1 cellular context compared by ENCODE assay signal in the genomic region with DNA sequence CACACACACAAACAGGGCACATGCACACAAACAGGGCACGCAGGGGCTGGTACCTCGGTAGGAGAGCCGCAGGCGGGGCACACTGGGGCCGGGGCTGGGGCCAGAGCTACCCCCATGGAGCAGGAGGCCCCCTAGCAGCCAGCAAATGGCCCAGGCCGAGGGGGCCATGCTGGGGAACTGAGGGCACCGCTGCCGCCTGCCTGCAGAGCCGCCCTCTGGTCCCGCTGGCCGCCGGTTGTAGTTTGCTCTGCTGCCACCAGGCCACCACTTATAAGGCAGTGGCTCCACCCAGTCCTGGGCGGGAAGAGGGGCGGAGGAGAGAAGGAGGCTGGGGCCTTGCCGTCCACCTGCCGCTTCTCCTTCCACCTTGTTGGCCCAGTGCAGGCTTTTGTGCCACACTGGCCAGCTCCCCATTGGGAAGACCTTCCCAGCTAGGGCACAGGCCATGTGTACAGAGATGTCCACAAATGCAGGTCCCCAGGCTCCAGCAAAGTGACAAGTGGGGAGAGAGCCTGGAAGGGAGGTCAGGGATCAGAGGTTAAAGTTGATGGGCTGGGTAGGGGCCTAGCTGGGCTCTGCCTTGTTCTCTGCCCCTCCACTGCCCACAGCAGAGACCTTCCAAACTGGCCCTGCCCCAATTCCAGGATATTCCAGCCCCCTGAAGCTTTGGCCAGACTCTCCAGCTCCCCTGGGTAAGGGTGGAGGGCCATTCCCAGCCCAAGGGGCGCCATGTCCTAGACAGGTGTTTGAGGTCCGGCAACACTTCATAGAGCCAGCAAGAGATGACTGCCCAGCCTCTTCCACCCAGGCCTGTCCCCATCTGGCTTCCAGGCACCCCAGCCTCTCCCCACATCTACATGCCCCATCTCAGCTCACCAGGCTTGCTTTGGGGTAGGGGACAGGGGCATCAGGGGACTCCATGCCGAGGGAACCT.
A peak's percentile ranks its signal among the peaks of the same experiment; 100 is the strongest.
TF ChIP-seq lines count a peak whose summit lies in the region.

TSS of gene SEMA3G (minus strand) at position 244 of the 934 bp plus-strand sequence. CDS start at position 168, 76 bp downstream.

TF ChIP-seq in HepG2, 621 proteins besides CTCF, POLR2A, EP300 and RAD21 (continued from another document and continues in another):
- TF ChIP-seq ZNF777 (CRISPR knock-in tag; IDR thresholded peaks at IDR 0.05) (no peak), XRCC5 (optimal IDR thresholded peaks at IDR 0.05; ENCODE audit: low read length) (peak; percentile 67), IRF2 (CRISPR knock-in tag; IDR thresholded peaks at IDR 0.05) (peak; percentile 70; the same call in 1 of the 2 replicates), YY1 (IDR thresholded peaks at IDR 0.05; ENCODE audit: insufficient read depth, insufficient replicate concordance, low read depth, low read length) (peak; percentile 53), FOXA3 (CRISPR knock-in tag; IDR thresholded peaks at IDR 0.05) (peak; percentile 15; the same call in 1 of the 2 replicates), POLR2AphosphoS5 (IDR thresholded peaks at IDR 0.05; ENCODE audit: low read depth, low read length) (peak; percentile 95), TBX3 (IDR thresholded peaks at IDR 0.05; ENCODE audit: borderline replicate concordance) (no peak), THAP11 (CRISPR knock-in tag; IDR thresholded peaks at IDR 0.05) (0 out of 2 replicates have a peak, but pooled peaks have one; percentile 20), ZNF550 (CRISPR knock-in tag; IDR thresholded peaks at IDR 0.05; ENCODE audit: borderline replicate concordance) (no peak), ADNP (CRISPR knock-in tag; IDR thresholded peaks at IDR 0.05) (no peak), ZNF879 (CRISPR knock-in tag; IDR thresholded peaks at IDR 0.05) (no peak), ZNF180 (CRISPR knock-in tag; IDR thresholded peaks at IDR 0.05; ENCODE audit: borderline replicate concordance, low read depth) (no peak), ERF (CRISPR knock-in tag; IDR thresholded peaks at IDR 0.05) (peak; percentile 75), NR2F6 (IDR thresholded peaks at IDR 0.05) (peak; percentile 67), NR2F6 (CRISPR knock-in tag; IDR thresholded peaks at IDR 0.05) (peak; percentile 64), ZNF572 (CRISPR knock-in tag; IDR thresholded peaks at IDR 0.05) (peak; percentile 14; the same call in 1 of the 2 replicates), ZMAT3 (CRISPR knock-in tag; conservative IDR thresholded peaks at IDR 0.05) (peak; percentile 47; the same call in 1 of the 2 replicates), PTBP1 (IDR thresholded peaks at IDR 0.05; ENCODE audit: low read depth, low read length, poor library complexity, severe bottlenecking) (no peak), TSC22D2 (CRISPR knock-in tag; IDR thresholded peaks at IDR 0.05; ENCODE audit: borderline replicate concordance) (no peak), TBP (CRISPR knock-in tag; IDR thresholded peaks at IDR 0.05) (no peak), MAZ (IDR thresholded peaks at IDR 0.05; ENCODE audit: borderline replicate concordance, low read depth, low read length) (peak; percentile 49; the same call in 1 of the 2 replicates), MAZ (CRISPR knock-in tag; IDR thresholded peaks at IDR 0.05; ENCODE audit: low read depth) (no peak), ZNF230 (CRISPR knock-in tag; IDR thresholded peaks at IDR 0.05) (peak; percentile 69; the same call in 1 of the 2 replicates), ZBTB40 (IDR thresholded peaks at IDR 0.05) (no peak), ZBTB40 (CRISPR knock-in tag; IDR thresholded peaks at IDR 0.05) (peak; percentile 9; the same call in 1 of the 2 replicates), TEAD3 (CRISPR knock-in tag; optimal IDR thresholded peaks at IDR 0.05; ENCODE audit: borderline replicate concordance) (no peak), RARA (CRISPR knock-in tag; IDR thresholded peaks at IDR 0.05) (peak; percentile 54; the same call in 1 of the 2 replicates), HNRNPL (IDR thresholded peaks at IDR 0.05; ENCODE audit: low read depth, low read length) (peak; percentile 55; the same call in 1 of the 2 replicates), ZNF136 (CRISPR knock-in tag; IDR thresholded peaks at IDR 0.05; ENCODE audit: low read depth) (peak; percentile 74; the same call in 1 of the 2 replicates), ZNF562 (CRISPR knock-in tag; IDR thresholded peaks at IDR 0.05; ENCODE audit: borderline replicate concordance) (no peak), SIN3A (IDR thresholded peaks at IDR 0.05; ENCODE audit: borderline replicate concordance, low read depth, low read length) (peak; percentile 23; the same call in 1 of the 2 replicates), SP5 (CRISPR knock-in tag; IDR thresholded peaks at IDR 0.05; ENCODE audit: borderline replicate concordance, low read depth) (peak; percentile 64; the same call in 1 of the 2 replicates), DZIP1 (CRISPR knock-in tag; IDR thresholded peaks at IDR 0.05) (0 out of 2 replicates have a peak, but pooled peaks have one; percentile 56), EEA1 (CRISPR knock-in tag; IDR thresholded peaks at IDR 0.05; ENCODE audit: borderline replicate concordance) (no peak), ZNF710 (CRISPR knock-in tag; IDR thresholded peaks at IDR 0.05; ENCODE audit: borderline replicate concordance) (no peak), ATF7 (IDR thresholded peaks at IDR 0.05) (no peak), ATF7 (CRISPR knock-in tag; IDR thresholded peaks at IDR 0.05) (0 out of 2 replicates have a peak, but pooled peaks have one; percentile 29)
- TF ChIP-seq, protein P1, sequence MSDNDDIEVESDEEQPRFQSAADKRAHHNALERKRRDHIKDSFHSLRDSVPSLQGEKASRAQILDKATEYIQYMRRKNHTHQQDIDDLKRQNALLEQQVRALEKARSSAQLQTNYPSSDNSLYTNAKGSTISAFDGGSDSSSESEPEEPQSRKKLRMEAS (IDR thresholded peaks at IDR 0.05): peak; percentile 60; the same call in 1 of the 2 replicates
- TF ChIP-seq, protein P2, sequence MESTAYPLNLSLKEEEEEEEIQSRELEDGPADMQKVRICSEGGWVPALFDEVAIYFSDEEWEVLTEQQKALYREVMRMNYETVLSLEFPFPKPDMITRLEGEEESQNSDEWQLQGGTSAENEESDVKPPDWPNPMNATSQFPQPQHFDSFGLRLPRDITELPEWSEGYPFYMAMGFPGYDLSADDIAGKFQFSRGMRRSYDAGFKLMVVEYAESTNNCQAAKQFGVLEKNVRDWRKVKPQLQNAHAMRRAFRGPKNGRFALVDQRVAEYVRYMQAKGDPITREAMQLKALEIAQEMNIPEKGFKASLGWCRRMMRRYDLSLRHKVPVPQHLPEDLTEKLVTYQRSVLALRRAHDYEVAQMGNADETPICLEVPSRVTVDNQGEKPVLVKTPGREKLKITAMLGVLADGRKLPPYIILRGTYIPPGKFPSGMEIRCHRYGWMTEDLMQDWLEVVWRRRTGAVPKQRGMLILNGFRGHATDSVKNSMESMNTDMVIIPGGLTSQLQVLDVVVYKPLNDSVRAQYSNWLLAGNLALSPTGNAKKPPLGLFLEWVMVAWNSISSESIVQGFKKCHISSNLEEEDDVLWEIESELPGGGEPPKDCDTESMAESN (CRISPR knock-in tag; conservative IDR thresholded peaks at IDR 0.05): no peak
